Comparison of ENCODE assay signal across 10 cellular contexts in genomic region chr12:1217191-1217949, GRCh38.
DNase-seq lines count a peak whose midpoint lies in the region; ATAC-seq and TF ChIP-seq lines count a peak whose summit lies in the region.
"Had no signal": no experiment of that assay in that cellular context is flagged by ENCODE, and none has a peak within 500 bp of the region (broad histone marks: within the 10 kb centered on the region; RNA-seq: fewer than 3 reads in every experiment).

No MANE protein-coding gene starts in this region.

- H3K9me3 ChIP-seq in aorta (ENCODE audit: control insufficient read depth, low read length) = no peaks in the 10 kb centered on the region

- H3K4me3 ChIP-seq in brain microvascular endothelial cell (ENCODE audit: low read depth, low read length) (no peak overlapping the region), aorta (ENCODE audit: low read length in 2 of 2) (no peak overlapping the region), coronary artery (no peak overlapping the region)

- ATAC-seq in Right ventricle myocardium inferior = peak; percentile 53
- peak; percentile 84 for ATAC-seq in aorta (ENCODE audit: low FRiP score)
- ATAC-seq: activated CD4-positive, CD25-positive, alpha-beta regulatory T cell treated with anti-CD3 and anti-CD28 coated beads, Interleukin-2, amount 50 U/mL, for 24 hours had no signal

- DNase-seq in Right ventricle myocardium inferior (ENCODE audit: missing footprints) (no peak), cardiac septum (ENCODE audit: low spot score) (no peak), brain microvascular endothelial cell (peak; percentile 71), left kidney (ENCODE audit: low read depth, low spot score) (peak; percentile 92), aorta (no peak), HUDEP-2 (lab: John Stamatoyannopoulos, UW; ENCODE audit: unreplicated experiment in 76 of 76) (no peak), coronary artery (ENCODE audit: low spot score) (no peak), hypothalamus (lab: John Stamatoyannopoulos, UW) (no peak)
- DNase-seq: immature natural killer cell had no signal

- H3K36me3 ChIP-seq in brain microvascular endothelial cell (replicated peaks) = no peaks in the 10 kb centered on the region
- H3K36me3 ChIP-seq in aorta (ENCODE audit: control insufficient read depth in 1 of 2, insufficient read depth in 2 of 2, low read length in 1 of 2) = no peaks in the 10 kb centered on the region

- H3K27me3 ChIP-seq in brain microvascular endothelial cell (replicated peaks) = no peaks in the 10 kb centered on the region
- no peaks in the 10 kb centered on the region for H3K27me3 ChIP-seq in aorta (ENCODE audit: control insufficient read depth in 1 of 2, insufficient read depth in 2 of 2, low read length in 1 of 2)

- TF ChIP-seq CTCF in brain microvascular endothelial cell (IDR thresholded peaks at IDR 0.05; ENCODE audit: low read depth, low read length, missing control alignments) = no peak
- no peak for TF ChIP-seq CTCF in coronary artery (IDR thresholded peaks at IDR 0.05)

- in situ Hi-C loops in brain microvascular endothelial cell (cut with HindIII; ENCODE audit: low pct_ligation_motif_present, low sequenced_read_pairs) = no loop called here

- H3K27ac ChIP-seq in brain microvascular endothelial cell (peak overlapping the region; percentile 50), aorta (ENCODE audit: low read depth in 1 of 2, low read length in 2 of 2) (peak overlapping the region in 1 of 2 donors; percentile 44), coronary artery (peak overlapping the region in 1 of 2 donors; percentile 39)

- 8 to 10% methylated on average over 6 of the region's 6 CpGs for WGBS in aorta, 2 donors

- peaks cover 2 to 3% of the 10 kb centered on the region in 2 donors for H3K4me1 ChIP-seq in aorta (ENCODE audit: control insufficient read depth in 1 of 2, insufficient read depth in 2 of 2, low read length in 2 of 2)

- intact Hi-C loops in Right ventricle myocardium inferior (cut with DNase I) = loop anchor here (10.0 kb wide), 1 partner anchor 147 kb away; no protein-coding TSS in a partner anchor
- intact Hi-C loops in cardiac septum (cut with DNase I) = no loop called here
- intact Hi-C loops in aorta (cut with DNase I) = no loop called here

Comparison
In these comparisons a context has a peak if more than half of its experiments do, and no peak if none do; other contexts are left out.
1. DNase-seq: peak in brain microvascular endothelial cell (single experiment) and left kidney (single experiment); none in Right ventricle myocardium inferior (single experiment), cardiac septum (single experiment), aorta (0 of 2), HUDEP-2 (0 of 76), coronary artery (single experiment) and hypothalamus (0 of 51).